ENCODE assay signal across 1 cellular context in the genomic region with DNA sequence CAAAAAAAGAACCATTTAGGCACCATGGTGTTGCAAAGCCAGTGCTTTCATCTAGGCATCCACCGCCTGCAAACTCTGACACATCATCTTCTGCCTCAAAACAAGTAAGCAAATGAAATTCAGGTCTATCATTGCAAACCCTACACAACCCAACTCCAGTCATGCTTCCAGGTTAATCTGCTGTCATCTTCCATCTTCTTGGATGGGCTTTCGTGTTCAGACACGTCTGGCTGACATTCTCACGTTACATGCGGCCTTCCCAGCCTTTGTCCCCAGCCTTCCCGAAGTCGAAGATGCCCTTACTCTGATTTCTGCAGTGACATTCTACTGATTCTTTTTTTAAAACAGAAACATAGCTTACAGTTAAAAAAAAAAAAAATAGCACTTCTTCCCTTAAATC.
TF ChIP-seq lines count a peak whose summit lies in the region.

No MANE protein-coding gene starts in this region.

TF ChIP-seq in HEK293, 187 proteins besides CTCF, POLR2A, EP300 and RAD21 (continued from another document):
- TF ChIP-seq ZBTB44 (tag by site-specific recombination; IDR thresholded peaks at IDR 0.05) (0 out of 2 replicates have a peak, but pooled peaks have one; percentile 16), PBX3 (CRISPR knock-in tag; IDR thresholded peaks at IDR 0.05) (no peak), ZBTB17 (tag by site-specific recombination; IDR thresholded peaks at IDR 0.05) (peak; percentile 60), ZFP69B (tag by site-specific recombination; IDR thresholded peaks at IDR 0.05) (no peak), ZNF791 (tag by site-specific recombination; IDR thresholded peaks at IDR 0.05) (no peak)
- TF ChIP-seq, protein P1, sequence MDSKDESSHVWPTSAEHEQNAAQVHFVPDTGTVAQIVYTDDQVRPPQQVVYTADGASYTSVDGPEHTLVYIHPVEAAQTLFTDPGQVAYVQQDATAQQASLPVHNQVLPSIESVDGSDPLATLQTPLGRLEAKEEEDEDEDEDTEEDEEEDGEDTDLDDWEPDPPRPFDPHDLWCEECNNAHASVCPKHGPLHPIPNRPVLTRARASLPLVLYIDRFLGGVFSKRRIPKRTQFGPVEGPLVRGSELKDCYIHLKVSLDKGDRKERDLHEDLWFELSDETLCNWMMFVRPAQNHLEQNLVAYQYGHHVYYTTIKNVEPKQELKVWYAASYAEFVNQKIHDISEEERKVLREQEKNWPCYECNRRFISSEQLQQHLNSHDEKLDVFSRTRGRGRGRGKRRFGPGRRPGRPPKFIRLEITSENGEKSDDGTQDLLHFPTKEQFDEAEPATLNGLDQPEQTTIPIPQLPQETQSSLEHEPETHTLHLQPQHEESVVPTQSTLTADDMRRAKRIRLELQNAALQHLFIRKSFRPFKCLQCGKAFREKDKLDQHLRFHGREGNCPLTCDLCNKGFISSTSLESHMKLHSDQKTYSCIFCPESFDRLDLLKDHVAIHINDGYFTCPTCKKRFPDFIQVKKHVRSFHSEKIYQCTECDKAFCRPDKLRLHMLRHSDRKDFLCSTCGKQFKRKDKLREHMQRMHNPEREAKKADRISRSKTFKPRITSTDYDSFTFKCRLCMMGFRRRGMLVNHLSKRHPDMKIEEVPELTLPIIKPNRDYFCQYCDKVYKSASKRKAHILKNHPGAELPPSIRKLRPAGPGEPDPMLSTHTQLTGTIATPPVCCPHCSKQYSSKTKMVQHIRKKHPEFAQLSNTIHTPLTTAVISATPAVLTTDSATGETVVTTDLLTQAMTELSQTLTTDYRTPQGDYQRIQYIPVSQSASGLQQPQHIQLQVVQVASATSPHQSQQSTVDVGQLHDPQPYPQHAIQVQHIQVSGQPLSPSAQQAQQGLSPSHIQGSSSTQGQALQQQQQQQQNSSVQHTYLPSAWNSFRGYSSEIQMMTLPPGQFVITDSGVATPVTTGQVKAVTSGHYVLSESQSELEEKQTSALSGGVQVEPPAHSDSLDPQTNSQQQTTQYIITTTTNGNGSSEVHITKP (tag by site-specific recombination; IDR thresholded peaks at IDR 0.05), result peak; percentile 32; the same call in 1 of the 2 replicates
